Comparison of ENCODE assay signal across 30 cellular contexts in the genomic region with DNA sequence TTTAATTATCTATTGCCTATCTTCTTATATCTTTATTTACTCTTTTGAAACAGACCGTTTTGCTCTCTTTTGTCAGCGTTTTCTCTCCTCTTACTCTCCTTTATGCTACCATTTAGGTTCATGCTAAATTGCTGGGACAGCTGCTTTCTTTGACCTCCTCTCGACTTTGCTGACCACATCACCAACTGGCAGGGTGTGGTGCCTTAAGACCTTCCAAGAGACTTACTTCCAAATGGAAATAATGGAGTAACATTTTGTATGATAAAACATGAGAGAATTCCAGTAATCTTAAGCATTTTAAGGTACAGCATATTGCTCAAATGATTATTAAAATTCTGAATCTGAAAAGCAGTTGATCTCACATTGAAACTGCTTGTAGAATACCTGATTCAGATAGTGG.
"Had no signal": no experiment of that assay in that cellular context is flagged by ENCODE, and none has a peak within 500 bp of the region (broad histone marks: within the 10 kb centered on the region; RNA-seq: fewer than 3 reads in every experiment).

No MANE protein-coding gene starts in this region.

- H3K27ac Mint-ChIP-seq: activated CD8-positive, alpha-beta T cell treated with anti-CD3 and anti-CD28 coated beads for 36 hours; activated naive CD4-positive, alpha-beta T cell treated with anti-CD3 and anti-CD28 coated beads, Interleukin-2, amount 50 U/mL, for 24 hours; activated naive CD8-positive, alpha-beta T cell treated with anti-CD3 and anti-CD28 coated beads, Interleukin-2, amount 50 U/mL, for 24 hours; activated T-helper 17 cell treated with anti-CD3 and anti-CD28 coated beads, Interleukin-2, amount 50 U/mL, for 72 hours; immature natural killer cell; mesothelial cell of epicardium; naive thymus-derived CD8-positive, alpha-beta T cell; neural progenitor cell; stimulated activated effector memory CD8-positive, alpha-beta T cell treated with anti-CD3 and anti-CD28 coated beads, Interleukin-12 subunit alpha, Interleukin-12 subunit beta, amount 100 ng/mL, for 72 hours; stimulated activated naive CD8-positive, alpha-beta T cell treated with anti-CD3 and anti-CD28 coated beads, Interleukin-15, Interleukin-2, amounts not matched to agents 100 ng/mL and 50 ng/mL, for 24 hours; type B pancreatic cell; WTC11 had no signal

- H3K27ac ChIP-seq: epithelial cell of prostate, esophagus squamous epithelium, neural progenitor cell, parathyroid adenoma, right lobe of liver, uterus had no signal

- H3K9ac ChIP-seq: neural progenitor cell, parathyroid adenoma had no signal

- H3K4me1 Mint-ChIP-seq: activated naive CD4-positive, alpha-beta T cell treated with anti-CD3 and anti-CD28 coated beads, Interleukin-2, amount 50 U/mL, for 24 hours; activated naive CD8-positive, alpha-beta T cell treated with anti-CD3 and anti-CD28 coated beads, Interleukin-2, amount 50 U/mL, for 24 hours; activated T-helper 17 cell treated with anti-CD3 and anti-CD28 coated beads, Interleukin-2, amount 50 U/mL, for 72 hours; central memory CD8-positive, alpha-beta T cell; immature natural killer cell; neural progenitor cell; stimulated activated effector memory CD8-positive, alpha-beta T cell treated with anti-CD3 and anti-CD28 coated beads, Interleukin-12 subunit alpha, Interleukin-12 subunit beta, amount 100 ng/mL, for 72 hours had no signal

- H3K27me3 Mint-ChIP-seq: central memory CD8-positive, alpha-beta T cell had no signal

- H3K9me3 ChIP-seq: esophagus squamous epithelium, right lobe of liver, uterus had no signal

- H3K36me3 ChIP-seq: esophagus squamous epithelium, neural progenitor cell, right lobe of liver, uterus had no signal

- H3K27me3 ChIP-seq: esophagus squamous epithelium, neural progenitor cell, right lobe of liver, uterus had no signal

- DNase-seq: activated CD4-positive, alpha-beta T cell treated with anti-CD3 and anti-CD28 coated beads for 1 hour; activated CD4-positive, alpha-beta T cell treated with anti-CD3 and anti-CD28 coated beads, Interleukin-2, amount 50 U/mL, for 1 hour; activated CD8-positive, alpha-beta T cell treated with anti-CD3 and anti-CD28 coated beads for 36 hours; activated naive CD8-positive, alpha-beta T cell treated with anti-CD3 and anti-CD28 coated beads, Interleukin-2, amount 50 U/mL, for 24 hours; activated T-cell treated with anti-CD3 and anti-CD28 coated beads, Interleukin-2, amount 50 U/mL, for 4 hours; amygdala; effector CD8-positive, alpha-beta T cell; esophagus squamous epithelium; head of caudate nucleus; hippocampal formation; immature natural killer cell; kidney; naive thymus-derived CD8-positive, alpha-beta T cell; occipital lobe; right lobe of liver; small intestine; stimulated activated CD4-positive, alpha-beta T cell treated with anti-CD3 and anti-CD28 coated beads, Interleukin-4, amount 100 ng/mL, for 24 hours; T-helper 2 cell; uterus had no signal

- H3K9me3 Mint-ChIP-seq: activated CD8-positive, alpha-beta T cell treated with anti-CD3 and anti-CD28 coated beads for 36 hours; activated naive CD4-positive, alpha-beta T cell treated with anti-CD3 and anti-CD28 coated beads, Interleukin-2, amount 50 U/mL, for 24 hours; activated naive CD8-positive, alpha-beta T cell treated with anti-CD3 and anti-CD28 coated beads, Interleukin-2, amount 50 U/mL, for 24 hours; activated T-cell treated with anti-CD3 and anti-CD28 coated beads, Interleukin-2, amount 50 U/mL, for 4 hours; central memory CD8-positive, alpha-beta T cell; mesothelial cell of epicardium; naive thymus-derived CD8-positive, alpha-beta T cell; neural progenitor cell; stimulated activated naive CD8-positive, alpha-beta T cell treated with anti-CD3 and anti-CD28 coated beads, Interleukin-15, Interleukin-2, amounts not matched to agents 100 ng/mL and 50 ng/mL, for 24 hours; type B pancreatic cell; WTC11 had no signal

- H3K4me3 Mint-ChIP-seq: activated CD8-positive, alpha-beta T cell treated with anti-CD3 and anti-CD28 coated beads for 36 hours; activated naive CD4-positive, alpha-beta T cell treated with anti-CD3 and anti-CD28 coated beads, Interleukin-2, amount 50 U/mL, for 24 hours; activated naive CD8-positive, alpha-beta T cell treated with anti-CD3 and anti-CD28 coated beads, Interleukin-2, amount 50 U/mL, for 24 hours; activated T-cell treated with anti-CD3 and anti-CD28 coated beads, Interleukin-2, amount 50 U/mL, for 4 hours; activated T-helper 17 cell treated with anti-CD3 and anti-CD28 coated beads, Interleukin-2, amount 50 U/mL, for 72 hours; central memory CD8-positive, alpha-beta T cell; immature natural killer cell; mesothelial cell of epicardium; naive thymus-derived CD8-positive, alpha-beta T cell; neural progenitor cell; stimulated activated effector memory CD8-positive, alpha-beta T cell treated with anti-CD3 and anti-CD28 coated beads, Interleukin-12 subunit alpha, Interleukin-12 subunit beta, amount 100 ng/mL, for 72 hours; stimulated activated naive CD8-positive, alpha-beta T cell treated with anti-CD3 and anti-CD28 coated beads, Interleukin-15, Interleukin-2, amounts not matched to agents 100 ng/mL and 50 ng/mL, for 24 hours; type B pancreatic cell; WTC11 had no signal

- H3K79me2 ChIP-seq: parathyroid adenoma had no signal

- H3K36me3 Mint-ChIP-seq: activated naive CD4-positive, alpha-beta T cell treated with anti-CD3 and anti-CD28 coated beads, Interleukin-2, amount 50 U/mL, for 24 hours; immature natural killer cell; mesothelial cell of epicardium; naive thymus-derived CD8-positive, alpha-beta T cell; neural progenitor cell; stimulated activated effector memory CD8-positive, alpha-beta T cell treated with anti-CD3 and anti-CD28 coated beads, Interleukin-12 subunit alpha, Interleukin-12 subunit beta, amount 100 ng/mL, for 72 hours; type B pancreatic cell; WTC11 had no signal

- H2AFZ ChIP-seq: neural progenitor cell, parathyroid adenoma had no signal

- H3K4me1 ChIP-seq: esophagus squamous epithelium, parathyroid adenoma, right lobe of liver, uterus had no signal

- H3K4me3 ChIP-seq: esophagus squamous epithelium, neural progenitor cell, right lobe of liver, uterus had no signal
